1 cellular context compared by ENCODE assay signal in the genomic region with DNA sequence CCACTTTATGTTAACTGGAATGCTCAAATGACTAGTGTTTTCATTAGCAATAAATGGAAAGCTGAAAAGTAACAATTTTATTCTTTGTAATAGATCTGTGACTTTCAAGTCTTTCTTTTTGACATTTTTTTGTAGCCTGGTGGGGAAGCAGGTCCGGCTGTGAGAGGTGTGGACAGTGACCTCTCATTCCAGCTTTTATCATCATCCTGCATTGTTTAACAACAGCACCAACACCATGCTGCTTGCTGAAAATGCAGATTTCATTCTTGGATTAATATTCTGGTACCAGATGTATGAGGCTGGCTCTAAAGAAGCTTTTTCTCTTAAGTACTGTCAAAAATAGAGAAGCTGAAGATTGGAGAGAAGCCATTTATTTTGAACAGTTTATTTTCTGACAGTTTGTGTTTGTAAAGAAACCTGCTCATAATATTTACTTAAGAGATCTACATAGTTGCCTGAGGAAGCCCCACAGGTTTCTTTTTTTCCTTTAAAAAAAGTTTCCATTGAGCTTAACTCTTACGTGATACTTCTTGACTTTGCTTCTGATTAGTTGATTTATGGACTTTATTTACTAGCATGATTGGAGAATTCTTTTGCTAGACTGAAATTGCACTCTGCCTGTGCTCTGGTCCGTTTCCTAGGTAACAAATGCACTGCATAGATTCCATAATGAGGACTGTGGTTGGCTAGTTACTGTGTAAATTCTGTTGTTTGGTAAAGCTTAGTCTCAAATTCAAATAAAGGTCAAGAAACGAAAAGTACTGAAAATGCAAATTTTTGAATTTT.
TF ChIP-seq lines count a peak whose summit lies in the region.

No MANE protein-coding gene starts in this region.

TF ChIP-seq in HepG2, 621 proteins besides CTCF, POLR2A, EP300 and RAD21 (continued from another document and continues in another):
- TF ChIP-seq NR2F6 (IDR thresholded peaks at IDR 0.05) (no peak; the same call in 1 of the 2 replicates), NR2F6 (CRISPR knock-in tag; IDR thresholded peaks at IDR 0.05) (0 out of 2 replicates have a peak, but pooled peaks have one; percentile 29), PHF20 (CRISPR knock-in tag; IDR thresholded peaks at IDR 0.05) (no peak), RFX1 (IDR thresholded peaks at IDR 0.05) (peak; percentile 38; the same call in 1 of the 2 replicates), ZNF761 (CRISPR knock-in tag; conservative IDR thresholded peaks at IDR 0.05) (no peak), ZNF460 (CRISPR knock-in tag; IDR thresholded peaks at IDR 0.05; ENCODE audit: borderline replicate concordance) (no peak), TEAD3 (CRISPR knock-in tag; optimal IDR thresholded peaks at IDR 0.05; ENCODE audit: borderline replicate concordance) (peak; percentile 64), SMYD3 (CRISPR knock-in tag; IDR thresholded peaks at IDR 0.05) (no peak), TOE1 (CRISPR knock-in tag; IDR thresholded peaks at IDR 0.05) (no peak), TGIF2 (CRISPR knock-in tag; IDR thresholded peaks at IDR 0.05) (no peak), ZNF30 (CRISPR knock-in tag; IDR thresholded peaks at IDR 0.05) (no peak), JARID2 (CRISPR knock-in tag; IDR thresholded peaks at IDR 0.05; ENCODE audit: insufficient replicate concordance) (no peak), ZNF674 (CRISPR knock-in tag; IDR thresholded peaks at IDR 0.05; ENCODE audit: low read depth) (no peak), ZNF333 (CRISPR knock-in tag; IDR thresholded peaks at IDR 0.05; ENCODE audit: borderline replicate concordance) (no peak), SOX13 (IDR thresholded peaks at IDR 0.05) (no peak), SOX13 (CRISPR knock-in tag; conservative IDR thresholded peaks at IDR 0.05 in 1 of 2, IDR thresholded peaks at IDR 0.05 in 1 of 2) (peak in 1 of 2 experiments; percentile 58; a peak in 2 of 4 replicates), SRF (IDR thresholded peaks at IDR 0.05; ENCODE audit: low read depth, low read length) (no peak), FOSL2 (CRISPR knock-in tag; IDR thresholded peaks at IDR 0.05) (0 out of 2 replicates have a peak, but pooled peaks have one; percentile 8), TBP (CRISPR knock-in tag; IDR thresholded peaks at IDR 0.05) (no peak), CHCHD3 (CRISPR knock-in tag; IDR thresholded peaks at IDR 0.05) (no peak), EZH2 (conservative IDR thresholded peaks at IDR 0.05; ENCODE audit: low read depth, low read length) (no peak), SPEN (CRISPR knock-in tag; IDR thresholded peaks at IDR 0.05; ENCODE audit: low read depth) (no peak), ELF3 (CRISPR knock-in tag; IDR thresholded peaks at IDR 0.05) (no peak), ZNF331 (CRISPR knock-in tag; IDR thresholded peaks at IDR 0.05) (no peak), HOXA9 (CRISPR knock-in tag; IDR thresholded peaks at IDR 0.05; ENCODE audit: borderline replicate concordance) (no peak), RBM22 (optimal IDR thresholded peaks at IDR 0.05; ENCODE audit: low read length) (no peak), HMGA1 (CRISPR knock-in tag; conservative IDR thresholded peaks at IDR 0.05) (no peak), KMT2A (CRISPR knock-in tag; IDR thresholded peaks at IDR 0.05) (no peak), ZNF383 (CRISPR knock-in tag; IDR thresholded peaks at IDR 0.05; ENCODE audit: borderline replicate concordance) (no peak), MIXL1 (CRISPR knock-in tag; IDR thresholded peaks at IDR 0.05) (0 out of 2 replicates have a peak, but pooled peaks have one; percentile 2)
- TF ChIP-seq, protein P1, sequence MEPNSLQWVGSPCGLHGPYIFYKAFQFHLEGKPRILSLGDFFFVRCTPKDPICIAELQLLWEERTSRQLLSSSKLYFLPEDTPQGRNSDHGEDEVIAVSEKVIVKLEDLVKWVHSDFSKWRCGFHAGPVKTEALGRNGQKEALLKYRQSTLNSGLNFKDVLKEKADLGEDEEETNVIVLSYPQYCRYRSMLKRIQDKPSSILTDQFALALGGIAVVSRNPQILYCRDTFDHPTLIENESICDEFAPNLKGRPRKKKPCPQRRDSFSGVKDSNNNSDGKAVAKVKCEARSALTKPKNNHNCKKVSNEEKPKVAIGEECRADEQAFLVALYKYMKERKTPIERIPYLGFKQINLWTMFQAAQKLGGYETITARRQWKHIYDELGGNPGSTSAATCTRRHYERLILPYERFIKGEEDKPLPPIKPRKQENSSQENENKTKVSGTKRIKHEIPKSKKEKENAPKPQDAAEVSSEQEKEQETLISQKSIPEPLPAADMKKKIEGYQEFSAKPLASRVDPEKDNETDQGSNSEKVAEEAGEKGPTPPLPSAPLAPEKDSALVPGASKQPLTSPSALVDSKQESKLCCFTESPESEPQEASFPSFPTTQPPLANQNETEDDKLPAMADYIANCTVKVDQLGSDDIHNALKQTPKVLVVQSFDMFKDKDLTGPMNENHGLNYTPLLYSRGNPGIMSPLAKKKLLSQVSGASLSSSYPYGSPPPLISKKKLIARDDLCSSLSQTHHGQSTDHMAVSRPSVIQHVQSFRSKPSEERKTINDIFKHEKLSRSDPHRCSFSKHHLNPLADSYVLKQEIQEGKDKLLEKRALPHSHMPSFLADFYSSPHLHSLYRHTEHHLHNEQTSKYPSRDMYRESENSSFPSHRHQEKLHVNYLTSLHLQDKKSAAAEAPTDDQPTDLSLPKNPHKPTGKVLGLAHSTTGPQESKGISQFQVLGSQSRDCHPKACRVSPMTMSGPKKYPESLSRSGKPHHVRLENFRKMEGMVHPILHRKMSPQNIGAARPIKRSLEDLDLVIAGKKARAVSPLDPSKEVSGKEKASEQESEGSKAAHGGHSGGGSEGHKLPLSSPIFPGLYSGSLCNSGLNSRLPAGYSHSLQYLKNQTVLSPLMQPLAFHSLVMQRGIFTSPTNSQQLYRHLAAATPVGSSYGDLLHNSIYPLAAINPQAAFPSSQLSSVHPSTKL (CRISPR knock-in tag; IDR thresholded peaks at IDR 0.05) = 0 out of 2 replicates have a peak, but pooled peaks have one; percentile 18
- TF ChIP-seq, protein P2, sequence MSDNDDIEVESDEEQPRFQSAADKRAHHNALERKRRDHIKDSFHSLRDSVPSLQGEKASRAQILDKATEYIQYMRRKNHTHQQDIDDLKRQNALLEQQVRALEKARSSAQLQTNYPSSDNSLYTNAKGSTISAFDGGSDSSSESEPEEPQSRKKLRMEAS (IDR thresholded peaks at IDR 0.05) = 0 out of 2 replicates have a peak, but pooled peaks have one; percentile 23
- TF ChIP-seq, protein P3, sequence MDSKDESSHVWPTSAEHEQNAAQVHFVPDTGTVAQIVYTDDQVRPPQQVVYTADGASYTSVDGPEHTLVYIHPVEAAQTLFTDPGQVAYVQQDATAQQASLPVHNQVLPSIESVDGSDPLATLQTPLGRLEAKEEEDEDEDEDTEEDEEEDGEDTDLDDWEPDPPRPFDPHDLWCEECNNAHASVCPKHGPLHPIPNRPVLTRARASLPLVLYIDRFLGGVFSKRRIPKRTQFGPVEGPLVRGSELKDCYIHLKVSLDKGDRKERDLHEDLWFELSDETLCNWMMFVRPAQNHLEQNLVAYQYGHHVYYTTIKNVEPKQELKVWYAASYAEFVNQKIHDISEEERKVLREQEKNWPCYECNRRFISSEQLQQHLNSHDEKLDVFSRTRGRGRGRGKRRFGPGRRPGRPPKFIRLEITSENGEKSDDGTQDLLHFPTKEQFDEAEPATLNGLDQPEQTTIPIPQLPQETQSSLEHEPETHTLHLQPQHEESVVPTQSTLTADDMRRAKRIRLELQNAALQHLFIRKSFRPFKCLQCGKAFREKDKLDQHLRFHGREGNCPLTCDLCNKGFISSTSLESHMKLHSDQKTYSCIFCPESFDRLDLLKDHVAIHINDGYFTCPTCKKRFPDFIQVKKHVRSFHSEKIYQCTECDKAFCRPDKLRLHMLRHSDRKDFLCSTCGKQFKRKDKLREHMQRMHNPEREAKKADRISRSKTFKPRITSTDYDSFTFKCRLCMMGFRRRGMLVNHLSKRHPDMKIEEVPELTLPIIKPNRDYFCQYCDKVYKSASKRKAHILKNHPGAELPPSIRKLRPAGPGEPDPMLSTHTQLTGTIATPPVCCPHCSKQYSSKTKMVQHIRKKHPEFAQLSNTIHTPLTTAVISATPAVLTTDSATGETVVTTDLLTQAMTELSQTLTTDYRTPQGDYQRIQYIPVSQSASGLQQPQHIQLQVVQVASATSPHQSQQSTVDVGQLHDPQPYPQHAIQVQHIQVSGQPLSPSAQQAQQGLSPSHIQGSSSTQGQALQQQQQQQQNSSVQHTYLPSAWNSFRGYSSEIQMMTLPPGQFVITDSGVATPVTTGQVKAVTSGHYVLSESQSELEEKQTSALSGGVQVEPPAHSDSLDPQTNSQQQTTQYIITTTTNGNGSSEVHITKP (CRISPR knock-in tag; IDR thresholded peaks at IDR 0.05; ENCODE audit: low read depth) = no peak
- TF ChIP-seq, protein P4, sequence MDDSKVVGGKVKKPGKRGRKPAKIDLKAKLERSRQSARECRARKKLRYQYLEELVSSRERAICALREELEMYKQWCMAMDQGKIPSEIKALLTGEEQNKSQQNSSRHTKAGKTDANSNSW (CRISPR knock-in tag; IDR thresholded peaks at IDR 0.05; ENCODE audit: borderline replicate concordance) = no peak
- TF ChIP-seq, protein P5, sequence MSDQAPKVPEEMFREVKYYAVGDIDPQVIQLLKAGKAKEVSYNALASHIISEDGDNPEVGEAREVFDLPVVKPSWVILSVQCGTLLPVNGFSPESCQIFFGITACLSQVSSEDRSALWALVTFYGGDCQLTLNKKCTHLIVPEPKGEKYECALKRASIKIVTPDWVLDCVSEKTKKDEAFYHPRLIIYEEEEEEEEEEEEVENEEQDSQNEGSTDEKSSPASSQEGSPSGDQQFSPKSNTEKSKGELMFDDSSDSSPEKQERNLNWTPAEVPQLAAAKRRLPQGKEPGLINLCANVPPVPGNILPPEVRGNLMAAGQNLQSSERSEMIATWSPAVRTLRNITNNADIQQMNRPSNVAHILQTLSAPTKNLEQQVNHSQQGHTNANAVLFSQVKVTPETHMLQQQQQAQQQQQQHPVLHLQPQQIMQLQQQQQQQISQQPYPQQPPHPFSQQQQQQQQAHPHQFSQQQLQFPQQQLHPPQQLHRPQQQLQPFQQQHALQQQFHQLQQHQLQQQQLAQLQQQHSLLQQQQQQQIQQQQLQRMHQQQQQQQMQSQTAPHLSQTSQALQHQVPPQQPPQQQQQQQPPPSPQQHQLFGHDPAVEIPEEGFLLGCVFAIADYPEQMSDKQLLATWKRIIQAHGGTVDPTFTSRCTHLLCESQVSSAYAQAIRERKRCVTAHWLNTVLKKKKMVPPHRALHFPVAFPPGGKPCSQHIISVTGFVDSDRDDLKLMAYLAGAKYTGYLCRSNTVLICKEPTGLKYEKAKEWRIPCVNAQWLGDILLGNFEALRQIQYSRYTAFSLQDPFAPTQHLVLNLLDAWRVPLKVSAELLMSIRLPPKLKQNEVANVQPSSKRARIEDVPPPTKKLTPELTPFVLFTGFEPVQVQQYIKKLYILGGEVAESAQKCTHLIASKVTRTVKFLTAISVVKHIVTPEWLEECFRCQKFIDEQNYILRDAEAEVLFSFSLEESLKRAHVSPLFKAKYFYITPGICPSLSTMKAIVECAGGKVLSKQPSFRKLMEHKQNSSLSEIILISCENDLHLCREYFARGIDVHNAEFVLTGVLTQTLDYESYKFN (CRISPR knock-in tag; conservative IDR thresholded peaks at IDR 0.05) = 0 out of 2 replicates have a peak, but pooled peaks have one; percentile 25
- TF ChIP-seq, protein P6, sequence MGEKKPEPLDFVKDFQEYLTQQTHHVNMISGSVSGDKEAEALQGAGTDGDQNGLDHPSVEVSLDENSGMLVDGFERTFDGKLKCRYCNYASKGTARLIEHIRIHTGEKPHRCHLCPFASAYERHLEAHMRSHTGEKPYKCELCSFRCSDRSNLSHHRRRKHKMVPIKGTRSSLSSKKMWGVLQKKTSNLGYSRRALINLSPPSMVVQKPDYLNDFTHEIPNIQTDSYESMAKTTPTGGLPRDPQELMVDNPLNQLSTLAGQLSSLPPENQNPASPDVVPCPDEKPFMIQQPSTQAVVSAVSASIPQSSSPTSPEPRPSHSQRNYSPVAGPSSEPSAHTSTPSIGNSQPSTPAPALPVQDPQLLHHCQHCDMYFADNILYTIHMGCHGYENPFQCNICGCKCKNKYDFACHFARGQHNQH (CRISPR knock-in tag; IDR thresholded peaks at IDR 0.05) = no peak
- TF ChIP-seq, protein P7, sequence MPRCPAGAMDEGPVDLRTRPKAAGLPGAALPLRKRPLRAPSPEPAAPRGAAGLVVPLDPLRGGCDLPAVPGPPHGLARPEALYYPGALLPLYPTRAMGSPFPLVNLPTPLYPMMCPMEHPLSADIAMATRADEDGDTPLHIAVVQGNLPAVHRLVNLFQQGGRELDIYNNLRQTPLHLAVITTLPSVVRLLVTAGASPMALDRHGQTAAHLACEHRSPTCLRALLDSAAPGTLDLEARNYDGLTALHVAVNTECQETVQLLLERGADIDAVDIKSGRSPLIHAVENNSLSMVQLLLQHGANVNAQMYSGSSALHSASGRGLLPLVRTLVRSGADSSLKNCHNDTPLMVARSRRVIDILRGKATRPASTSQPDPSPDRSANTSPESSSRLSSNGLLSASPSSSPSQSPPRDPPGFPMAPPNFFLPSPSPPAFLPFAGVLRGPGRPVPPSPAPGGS (CRISPR knock-in tag; IDR thresholded peaks at IDR 0.05) = no peak
- TF ChIP-seq, protein P8, sequence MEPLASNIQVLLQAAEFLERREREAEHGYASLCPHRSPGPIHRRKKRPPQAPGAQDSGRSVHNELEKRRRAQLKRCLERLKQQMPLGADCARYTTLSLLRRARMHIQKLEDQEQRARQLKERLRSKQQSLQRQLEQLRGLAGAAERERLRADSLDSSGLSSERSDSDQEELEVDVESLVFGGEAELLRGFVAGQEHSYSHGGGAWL (CRISPR knock-in tag; IDR thresholded peaks at IDR 0.05) = no peak
- TF ChIP-seq, protein P9, sequence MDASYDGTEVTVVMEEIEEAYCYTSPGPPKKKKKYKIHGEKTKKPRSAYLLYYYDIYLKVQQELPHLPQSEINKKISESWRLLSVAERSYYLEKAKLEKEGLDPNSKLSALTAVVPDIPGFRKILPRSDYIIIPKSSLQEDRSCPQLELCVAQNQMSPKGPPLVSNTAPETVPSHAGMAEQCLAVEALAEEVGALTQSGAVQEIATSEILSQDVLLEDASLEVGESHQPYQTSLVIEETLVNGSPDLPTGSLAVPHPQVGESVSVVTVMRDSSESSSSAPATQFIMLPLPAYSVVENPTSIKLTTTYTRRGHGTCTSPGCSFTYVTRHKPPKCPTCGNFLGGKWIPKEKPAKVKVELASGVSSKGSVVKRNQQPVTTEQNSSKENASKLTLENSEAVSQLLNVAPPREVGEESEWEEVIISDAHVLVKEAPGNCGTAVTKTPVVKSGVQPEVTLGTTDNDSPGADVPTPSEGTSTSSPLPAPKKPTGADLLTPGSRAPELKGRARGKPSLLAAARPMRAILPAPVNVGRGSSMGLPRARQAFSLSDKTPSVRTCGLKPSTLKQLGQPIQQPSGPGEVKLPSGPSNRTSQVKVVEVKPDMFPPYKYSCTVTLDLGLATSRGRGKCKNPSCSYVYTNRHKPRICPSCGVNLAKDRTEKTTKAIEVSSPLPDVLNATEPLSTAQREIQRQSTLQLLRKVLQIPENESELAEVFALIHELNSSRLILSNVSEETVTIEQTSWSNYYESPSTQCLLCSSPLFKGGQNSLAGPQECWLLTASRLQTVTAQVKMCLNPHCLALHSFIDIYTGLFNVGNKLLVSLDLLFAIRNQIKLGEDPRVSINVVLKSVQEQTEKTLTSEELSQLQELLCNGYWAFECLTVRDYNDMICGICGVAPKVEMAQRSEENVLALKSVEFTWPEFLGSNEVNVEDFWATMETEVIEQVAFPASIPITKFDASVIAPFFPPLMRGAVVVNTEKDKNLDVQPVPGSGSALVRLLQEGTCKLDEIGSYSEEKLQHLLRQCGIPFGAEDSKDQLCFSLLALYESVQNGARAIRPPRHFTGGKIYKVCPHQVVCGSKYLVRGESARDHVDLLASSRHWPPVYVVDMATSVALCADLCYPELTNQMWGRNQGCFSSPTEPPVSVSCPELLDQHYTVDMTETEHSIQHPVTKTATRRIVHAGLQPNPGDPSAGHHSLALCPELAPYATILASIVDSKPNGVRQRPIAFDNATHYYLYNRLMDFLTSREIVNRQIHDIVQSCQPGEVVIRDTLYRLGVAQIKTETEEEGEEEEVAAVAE (CRISPR knock-in tag; IDR thresholded peaks at IDR 0.05; ENCODE audit: borderline replicate concordance) = 0 out of 2 replicates have a peak, but pooled peaks have one; percentile 41
